Comparison of ENCODE assay signal across 20 cellular contexts in genomic region chr16:24482681-24483202, GRCh38.
"Had no signal": no experiment of that assay in that cellular context is flagged by ENCODE, and none has a peak within 500 bp of the region (broad histone marks: within the 10 kb centered on the region; RNA-seq: fewer than 3 reads in every experiment).

No MANE protein-coding gene starts in this region.

- H3K9me3 ChIP-seq: prostate gland had no signal

- DNase-seq: activated CD4-positive, alpha-beta T cell treated with anti-CD3 and anti-CD28 coated beads for 1 hour; activated CD8-positive, alpha-beta memory T cell treated with anti-CD3 and anti-CD28 coated beads for 24 hours; activated CD8-positive, alpha-beta memory T cell treated with anti-CD3 and anti-CD28 coated beads, Interleukin-2, amount 50 U/mL, for 48 hours; activated effector memory CD4-positive, alpha-beta T cell treated with anti-CD3 and anti-CD28 coated beads, Interleukin-2, amount 50 U/mL, for 16 hours; activated naive CD4-positive, alpha-beta T cell treated with anti-CD3 and anti-CD28 coated beads, Interleukin-2, amount 50 U/mL, for 16 hours; activated T-cell treated with anti-CD3 and anti-CD28 coated beads, Interleukin-2, amount 50 U/mL, for 72 hours; effector memory CD8-positive, alpha-beta T cell; foreskin fibroblast; left ventricle myocardium inferior; mammary epithelial cell; right cardiac atrium; stimulated activated CD4-positive, alpha-beta T cell treated with anti-CD3 and anti-CD28 coated beads, Interleukin-15, amount 100 ng/mL, for 24 hours; stimulated activated CD4-positive, alpha-beta T cell treated with anti-CD3 and anti-CD28 coated beads, Interleukin-4, amount 100 ng/mL, for 1 hour; stomach; SW 1271; T-helper 2 cell had no signal

- H3K36me3 ChIP-seq: ascending aorta, left ventricle myocardium inferior, prostate gland, stomach had no signal

- H3K4me3 ChIP-seq: ascending aorta, left ventricle myocardium inferior, prostate gland, skin epidermis, stomach had no signal

- ATAC-seq: activated T-cell treated with anti-CD3 and anti-CD28 coated beads, Interleukin-2, amount 50 U/mL, for 72 hours; effector memory CD8-positive, alpha-beta T cell; right cardiac atrium had no signal

- H3K27ac ChIP-seq: ascending aorta, left ventricle myocardium inferior, prostate gland, skin epidermis, stomach, VCaP had no signal

- H3K27me3 ChIP-seq: ascending aorta, stomach had no signal

- H3K4me1 ChIP-seq: ascending aorta, left ventricle myocardium inferior, prostate gland, stomach had no signal
